Comparison of ENCODE assay signal across 37 cellular contexts in genomic region chr5:147961208-147961749, GRCh38. TPM values are rescaled to one million over a fixed set of nuclear protein-coding genes. Genes with fewer than 3 reads are reported as not detected.
"Had no signal": no experiment of that assay in that cellular context is flagged by ENCODE, and none has a peak within 500 bp of the region (broad histone marks: within the 10 kb centered on the region; RNA-seq: fewer than 3 reads in every experiment).

No MANE protein-coding gene starts in this region.

- DNase-seq: activated B cell treated with CpG ODN at 0.5 μM for 24 hours; activated CD4-positive, alpha-beta memory T cell treated with anti-CD3 and anti-CD28 coated beads for 36 hours; activated CD4-positive, alpha-beta T cell treated with anti-CD3 and anti-CD28 coated beads for 4 hours; activated CD4-positive, alpha-beta T cell treated with anti-CD3 and anti-CD28 coated beads, Interleukin-2, amount 50 U/mL, for 1 hour; activated CD4-positive, CD25-positive, alpha-beta regulatory T cell treated with anti-CD3 and anti-CD28 coated beads, Interleukin-2, amount 50 U/mL, for 72 hours; activated CD8-positive, alpha-beta memory T cell treated with anti-CD3 and anti-CD28 coated beads, Interleukin-2, amount 50 U/mL, for 4 hours; activated effector memory CD4-positive, alpha-beta T cell treated with Interleukin-2 at 50 U/mL for 16 hours; activated naive CD4-positive, alpha-beta T cell treated with anti-CD3 and anti-CD28 coated beads, Interleukin-2, amount 10 ng/mL, durations not matched to agents 7 days and 5 days; activated naive CD8-positive, alpha-beta T cell treated with anti-CD3 and anti-CD28 coated beads, Interleukin-2, amount 50 U/mL, for 24 hours; activated T-cell treated with anti-CD3 and anti-CD28 coated beads for 4 hours; activated T-cell treated with anti-CD3 and anti-CD28 coated beads, Interleukin-2, amount 50 U/mL, for 4 hours; anterior cingulate cortex; caudate nucleus; Karpas-422; KBM-7; NCI-H1048; NCI-H1105 treated with DMSO at 0.1 percent for 48 hours; NCI-H1436; NCI-H1694; NCI-H1930; NCI-H2081 treated with DMSO at 0.1 percent for 48 hours; NCI-H345; NCI-H524 treated with DMSO at 0.1 percent for 48 hours; NCI-H748 treated with DMSO at 0.1 percent for 48 hours; NK-92 treated with Interleukin-12 subunit alpha and Interleukin-12 subunit beta, amount 100 ng/mL, for 24 hours; PC-9; SIG-M5; T-cell; T-helper 17 cell; T-helper 9 cell had no signal

- H3K27me3 Mint-ChIP-seq: activated CD4-positive, alpha-beta memory T cell treated with anti-CD3 and anti-CD28 coated beads for 36 hours; activated naive CD4-positive, alpha-beta T cell treated with anti-CD3 and anti-CD28 coated beads, Interleukin-2, amount 10 ng/mL, durations not matched to agents 7 days and 5 days; activated naive CD8-positive, alpha-beta T cell; brain had no signal

- H3K27ac Mint-ChIP-seq: activated B cell treated with CpG ODN at 0.5 μM for 24 hours; activated CD4-positive, alpha-beta memory T cell treated with anti-CD3 and anti-CD28 coated beads for 36 hours; activated naive CD4-positive, alpha-beta T cell treated with anti-CD3 and anti-CD28 coated beads, Interleukin-2, amount 10 ng/mL, durations not matched to agents 7 days and 5 days; activated naive CD8-positive, alpha-beta T cell; activated naive CD8-positive, alpha-beta T cell treated with anti-CD3 and anti-CD28 coated beads, Interleukin-2, amount 50 U/mL, for 24 hours; brain; T-cell; T-helper 17 cell had no signal

- H3K9me3 Mint-ChIP-seq: activated B cell treated with CpG ODN at 0.5 μM for 24 hours; activated CD4-positive, alpha-beta memory T cell treated with anti-CD3 and anti-CD28 coated beads for 36 hours had no signal

- H3K4me3 Mint-ChIP-seq: activated B cell treated with CpG ODN at 0.5 μM for 24 hours; activated CD4-positive, alpha-beta memory T cell treated with anti-CD3 and anti-CD28 coated beads for 36 hours; activated naive CD4-positive, alpha-beta T cell treated with anti-CD3 and anti-CD28 coated beads, Interleukin-2, amount 10 ng/mL, durations not matched to agents 7 days and 5 days; activated naive CD8-positive, alpha-beta T cell; activated naive CD8-positive, alpha-beta T cell treated with anti-CD3 and anti-CD28 coated beads, Interleukin-2, amount 50 U/mL, for 24 hours; activated T-cell treated with anti-CD3 and anti-CD28 coated beads, Interleukin-2, amount 50 U/mL, for 4 hours; brain; T-cell; T-helper 17 cell had no signal

- H3K36me3 Mint-ChIP-seq: activated CD4-positive, alpha-beta memory T cell treated with anti-CD3 and anti-CD28 coated beads for 36 hours; activated naive CD4-positive, alpha-beta T cell treated with anti-CD3 and anti-CD28 coated beads, Interleukin-2, amount 10 ng/mL, durations not matched to agents 7 days and 5 days; activated naive CD8-positive, alpha-beta T cell; T-cell had no signal

- ATAC-seq: activated naive CD8-positive, alpha-beta T cell treated with anti-CD3 and anti-CD28 coated beads, Interleukin-2, amount 50 U/mL, for 24 hours; activated T-cell treated with anti-CD3 and anti-CD28 coated beads, Interleukin-2, amount 50 U/mL, for 4 hours; Right ventricle myocardium inferior; SK-N-SH treated with all-trans-retinoic acid at 6 μM for 48 hours; T-cell; T-helper 17 cell had no signal

- H3K4me1 Mint-ChIP-seq: activated B cell treated with CpG ODN at 0.5 μM for 24 hours; activated naive CD4-positive, alpha-beta T cell treated with anti-CD3 and anti-CD28 coated beads, Interleukin-2, amount 10 ng/mL, durations not matched to agents 7 days and 5 days; activated naive CD8-positive, alpha-beta T cell treated with anti-CD3 and anti-CD28 coated beads, Interleukin-2, amount 50 U/mL, for 24 hours; brain; T-cell; T-helper 17 cell had no signal

- H3K4me3 ChIP-seq: PC-9 had no signal

RNA-seq across cellular contexts. Expression of gene C5orf46, which starts 54.9 kb away (rescaled TPM):
- total RNA-seq: activated B cell treated with CpG ODN at 0.5 μM for 24 hours; activated CD4-positive, alpha-beta memory T cell treated with anti-CD3 and anti-CD28 coated beads for 36 hours; activated T-cell treated with anti-CD3 and anti-CD28 coated beads, Interleukin-2, amount 50 U/mL, for 4 hours; bronchial epithelial cell; NCI-H460; PC-9; SK-MEL-5; T-cell; T-helper 17 cell had no signal
